Comparison of ENCODE assay signal across 15 cellular contexts in the genomic region with DNA sequence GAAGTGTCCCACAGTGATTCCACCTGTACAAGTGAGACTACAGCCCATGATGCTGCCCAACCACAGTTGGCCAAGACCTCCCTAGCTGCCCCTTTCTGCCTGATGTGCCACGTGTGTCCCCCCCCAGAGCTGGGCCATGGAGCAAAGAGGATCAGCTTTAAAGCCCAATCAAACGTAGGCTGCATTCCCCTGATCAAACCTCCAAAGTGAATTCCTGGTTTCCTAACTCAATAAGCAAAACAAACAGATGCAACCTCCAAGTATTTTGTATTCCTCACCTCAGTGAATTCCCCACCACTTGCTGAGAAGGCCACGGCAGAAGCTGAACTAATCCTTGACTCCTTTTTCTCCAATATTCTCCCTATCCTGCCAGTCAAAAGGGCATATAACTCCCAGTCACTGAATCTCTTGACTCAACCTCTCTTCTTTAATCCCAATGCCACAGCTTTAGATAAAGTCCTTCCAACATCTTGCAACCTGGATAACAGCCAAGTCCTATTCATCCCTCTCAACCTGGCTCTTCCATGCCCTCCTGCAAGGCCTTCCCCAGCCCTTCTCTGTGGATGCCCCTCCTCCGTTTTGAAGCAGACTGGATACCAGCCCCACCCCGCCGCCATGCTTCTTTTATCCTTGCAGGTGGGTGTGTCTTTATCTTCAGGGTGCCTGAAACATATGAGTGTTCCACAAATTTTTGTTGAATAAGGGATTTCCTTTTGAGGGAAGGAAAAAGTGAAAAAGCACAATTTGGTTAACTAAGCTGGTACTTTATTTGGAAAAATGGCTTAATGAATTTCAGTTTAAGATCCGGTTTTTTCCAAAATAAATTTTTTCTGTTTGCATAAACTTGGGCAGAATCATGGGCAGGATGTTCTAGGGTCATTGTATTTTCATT.
DNase-seq lines count a peak whose midpoint lies in the region; ATAC-seq lines count a peak whose summit lies in the region.
"Had no signal": no experiment of that assay in that cellular context is flagged by ENCODE, and none has a peak within 500 bp of the region (broad histone marks: within the 10 kb centered on the region; RNA-seq: fewer than 3 reads in every experiment).

No MANE protein-coding gene starts in this region.

- no peak overlapping the region for H2AFZ ChIP-seq in GM23248

- DNase-seq in NCI-H2227 (lab: John Stamatoyannopoulos, UW; ENCODE audit: unreplicated experiment) (peak; percentile 53), NCI-H2227 treated with DMSO at 0.1 percent for 48 hours (lab: John Stamatoyannopoulos, UW) (no peak), GM23248 (peak; percentile 35), T-helper 17 cell (no peak), iPS-NIHi11 (ENCODE audit: low spot score) (peak; percentile 39), mesenteric fat pad (ENCODE audit: low spot score) (no peak), LoVo (ENCODE audit: low spot score) (no peak), NCI-H446 (lab: John Stamatoyannopoulos, UW) (no peak)
- DNase-seq: ACHN, DMS53, KBM-7, NCI-H2029 treated with DMSO at 0.1 percent for 48 hours, upper lobe of right lung had no signal

- peak overlapping the region; percentile 97 for H3K27ac Mint-ChIP-seq in T-helper 17 cell
- H3K27ac Mint-ChIP-seq: dendritic cell treated with granulocyte-macrophage colony-stimulating factor and Interleukin-4, amounts not matched to agents 40 ng/mL and 50 ng/mL, for 4 days had no signal

- no peaks in the 10 kb centered on the region for H3K27me3 Mint-ChIP-seq in T-helper 17 cell
- H3K27me3 Mint-ChIP-seq: dendritic cell treated with granulocyte-macrophage colony-stimulating factor and Interleukin-4, amounts not matched to agents 40 ng/mL and 50 ng/mL, for 4 days had no signal

- H3K4me2 ChIP-seq in GM23248 (ENCODE audit: unreplicated experiment): no peak overlapping the region
- H3K4me2 ChIP-seq: smooth muscle cell had no signal

- no peaks in the 10 kb centered on the region for H3K9me2 ChIP-seq in GM23248 (ENCODE audit: insufficient read depth)

- peaks cover 6% of the 10 kb centered on the region for H3K36me3 Mint-ChIP-seq in T-helper 17 cell (ENCODE audit: low read depth)

- H3K4me3 ChIP-seq in GM23248: no peak overlapping the region
- H3K4me3 ChIP-seq: smooth muscle cell, upper lobe of right lung had no signal

- ATAC-seq in T-helper 17 cell: no peak
- ATAC-seq: upper lobe of right lung had no signal

- WGBS in GM23248 (ENCODE audit: low coverage in 1 of 2, low lambda C conversion rate in 2 of 2, missing lambda C conversion rate in 2 of 2), 2 experiments: 55 to 57% methylated on average over 7 of the region's 7 CpGs

- H3K36me3 ChIP-seq in GM23248 (ENCODE audit: low read depth): peaks cover 10% of the 10 kb centered on the region
- H3K36me3 ChIP-seq: upper lobe of right lung had no signal

- no peak overlapping the region for H3K27ac ChIP-seq in GM23248
- H3K27ac ChIP-seq: upper lobe of right lung had no signal

- no peaks in the 10 kb centered on the region for H3K27me3 ChIP-seq in GM23248 (replicated peaks; ENCODE audit: insufficient read depth)
- H3K27me3 ChIP-seq: upper lobe of right lung had no signal

- H3K4me1 Mint-ChIP-seq in T-helper 17 cell: peaks cover 48% of the 10 kb centered on the region

- in situ Hi-C loops in GM23248 (cut with MboI): no loop called here

- no peaks in the 10 kb centered on the region for H4K20me1 ChIP-seq in GM23248 (ENCODE audit: insufficient read depth)

- H3K9me3 ChIP-seq in GM23248 (ENCODE audit: low read depth): no peaks in the 10 kb centered on the region
- H3K9me3 ChIP-seq in T-helper 17 cell (ENCODE audit: control insufficient read depth, low read length, poor library complexity, severe bottlenecking): no peaks in the 10 kb centered on the region
- H3K9me3 ChIP-seq: upper lobe of right lung had no signal

- peak overlapping the region; percentile 73 for H3K4me3 Mint-ChIP-seq in T-helper 17 cell
- H3K4me3 Mint-ChIP-seq: dendritic cell treated with granulocyte-macrophage colony-stimulating factor and Interleukin-4, amounts not matched to agents 40 ng/mL and 50 ng/mL, for 4 days had no signal

- H3K9ac ChIP-seq in GM23248: no peak overlapping the region

- H3K79me2 ChIP-seq in GM23248 (ENCODE audit: insufficient read depth): peaks cover 100% of the 10 kb centered on the region

- H3K4me1 ChIP-seq in GM23248 (ENCODE audit: insufficient read depth): peaks cover 24% of the 10 kb centered on the region

- H3F3A ChIP-seq in GM23248 (ENCODE audit: insufficient read depth): peaks cover 59% of the 10 kb centered on the region

Comparison
In these comparisons a context has a peak if more than half of its experiments do, and no peak if none do; other contexts are left out.
1. DNase-seq: peak in NCI-H2227 (single experiment), GM23248 (single experiment) and iPS-NIHi11 (single experiment); none in NCI-H2227 treated with DMSO at 0.1 percent for 48 hours (single experiment), T-helper 17 cell (0 of 3), mesenteric fat pad (single experiment), LoVo (single experiment) and NCI-H446 (0 of 2).